In the genomic region with DNA sequence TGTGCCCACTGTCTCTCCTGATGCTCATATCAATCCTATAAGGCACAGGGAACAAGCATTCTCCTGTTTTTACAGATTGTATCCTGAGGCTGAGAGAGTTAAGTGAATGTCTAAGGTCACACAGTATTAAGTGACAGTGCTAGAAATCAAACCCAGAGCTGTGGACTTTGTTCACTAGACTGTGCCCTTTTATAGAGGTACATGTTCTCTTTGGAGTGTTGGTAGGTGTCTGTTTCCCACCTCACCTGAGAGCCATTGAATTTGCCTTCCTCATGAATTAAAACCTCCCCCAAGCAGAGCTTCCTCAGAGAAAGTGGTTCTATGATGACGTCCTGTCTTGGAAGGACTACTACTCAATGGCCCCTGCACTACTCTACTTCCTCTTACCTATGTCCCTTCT, we compare ENCODE assay signal across 23 cellular contexts. TPM values are rescaled to one million over a fixed set of nuclear protein-coding genes. Genes with fewer than 3 reads are reported as not detected.
"Had no signal": no experiment of that assay in that cellular context is flagged by ENCODE, and none has a peak within 500 bp of the region (broad histone marks: within the 10 kb centered on the region; RNA-seq: fewer than 3 reads in every experiment).

No MANE protein-coding gene starts in this region.

- FAIRE-seq: RCC 7860 had no signal

- H3K4me1 ChIP-seq: SJSA1 had no signal

- H3K36me3 ChIP-seq: SJSA1 had no signal

- H3K27me3 ChIP-seq: SJSA1 had no signal

- H3K4me3 ChIP-seq: SJSA1, SK-N-MC had no signal

- H3K4me3 Mint-ChIP-seq: IgD-negative memory B cell had no signal

- H3K9me3 ChIP-seq: SJSA1 had no signal

- H3K27ac ChIP-seq: SJSA1, SK-N-MC had no signal

- H3K36me3 Mint-ChIP-seq: IgD-negative memory B cell had no signal

- DNase-seq: KBM-7, NCI-H1092 treated with DMSO at 0.1 percent for 48 hours, NCI-H1436, NCI-H187, NCI-H2029, NCI-H2081 treated with DMSO at 0.1 percent for 48 hours, NCI-H2171, NCI-H226, NCI-H446, NCI-H510A, NCI-H524 treated with DMSO at 0.1 percent for 48 hours, NCI-H69, NCI-H774, Right ventricle myocardium superior, RPMI8226, SIG-M5 had no signal

RNA-seq across cellular contexts. Expression of a gene that starts 12.4 kb away (rescaled TPM):
- total RNA-seq: HT1080, LHCN-M2, MCF 10A, SJSA1 had no signal
- polyA plus RNA-seq: IgD-negative memory B cell had no signal
